1 cellular context compared by ENCODE assay signal in genomic region chr7:114295522-114295921, GRCh38.
TF ChIP-seq lines count a peak whose summit lies in the region.

No MANE protein-coding gene starts in this region.

TF ChIP-seq in H1, 55 proteins besides CTCF, POLR2A, EP300 and RAD21 (continued from another document):
- TF ChIP-seq CHD7 (IDR thresholded peaks at IDR 0.05; ENCODE audit: insufficient replicate concordance, low read length) (no peak), SRF (IDR thresholded peaks at IDR 0.05; ENCODE audit: low read depth, low read length) (no peak)
